In the genomic region with DNA sequence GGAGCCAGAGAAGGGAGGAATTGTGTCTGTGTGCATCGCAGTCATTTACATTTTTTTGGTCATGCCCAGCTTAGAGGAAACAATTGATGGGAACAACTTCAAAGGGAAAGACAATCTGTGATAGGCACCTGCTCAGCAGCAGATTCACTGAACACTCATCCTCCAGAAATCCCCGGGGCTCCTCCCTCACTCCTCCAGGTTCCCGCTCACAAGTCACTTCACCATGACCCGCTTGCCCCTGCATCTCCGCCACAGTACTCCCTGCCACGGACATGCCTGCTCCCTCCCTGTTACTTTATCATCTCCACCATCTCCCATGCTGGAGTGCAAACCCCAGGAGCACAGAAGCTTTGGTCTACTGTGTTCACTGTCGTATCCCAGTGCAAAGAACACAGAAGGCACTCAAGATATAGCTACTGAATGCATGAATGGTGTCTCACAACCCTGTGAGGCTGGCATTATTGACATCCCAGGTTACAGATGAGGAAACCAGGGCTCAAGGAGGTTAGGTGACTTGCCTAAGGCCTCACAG, we compare ENCODE assay signal across 19 cellular contexts. TPM values are rescaled to one million over a fixed set of nuclear protein-coding genes. Genes with fewer than 3 reads are reported as not detected.
DNase-seq lines count a peak whose midpoint lies in the region; ATAC-seq and TF ChIP-seq lines count a peak whose summit lies in the region.
"Had no signal": no experiment of that assay in that cellular context is flagged by ENCODE, and none has a peak within 500 bp of the region (broad histone marks: within the 10 kb centered on the region; RNA-seq: fewer than 3 reads in every experiment).

No MANE protein-coding gene starts in this region.

- H3K4me1 ChIP-seq in BE2C, result peaks cover 3% of the 10 kb centered on the region
- H3K4me1 ChIP-seq: parathyroid adenoma had no signal

- no peak for ATAC-seq in activated naive CD8-positive, alpha-beta T cell treated with anti-CD3 and anti-CD28 coated beads, Interleukin-2, amount 50 U/mL, for 24 hours
- ATAC-seq in T-helper 17 cell, result no peak
- ATAC-seq in HG02759 (IDR thresholded peaks at IDR 0.05; ENCODE audit: unreplicated experiment), result no peak
- ATAC-seq: left lobe of liver, mucosa of descending colon had no signal

- H3K36me3 Mint-ChIP-seq in activated naive CD8-positive, alpha-beta T cell, result peaks cover 2% of the 10 kb centered on the region
- no peaks in the 10 kb centered on the region for H3K36me3 Mint-ChIP-seq in activated naive CD8-positive, alpha-beta T cell treated with anti-CD3 and anti-CD28 coated beads, Interleukin-2, amount 50 U/mL, for 24 hours (ENCODE audit: low read depth)
- H3K36me3 Mint-ChIP-seq in T-helper 17 cell (ENCODE audit: low read depth), result peaks cover 8% of the 10 kb centered on the region
- H3K36me3 Mint-ChIP-seq in glutamatergic neuron (ENCODE audit: unreplicated experiment), result peaks cover 4% of the 10 kb centered on the region
- peaks cover 3% of the 10 kb centered on the region for H3K36me3 Mint-ChIP-seq in type B pancreatic cell

- H3K27ac Mint-ChIP-seq in activated naive CD8-positive, alpha-beta T cell, result no peak overlapping the region
- no peak overlapping the region for H3K27ac Mint-ChIP-seq in activated naive CD8-positive, alpha-beta T cell treated with anti-CD3 and anti-CD28 coated beads, Interleukin-2, amount 50 U/mL, for 24 hours
- H3K27ac Mint-ChIP-seq in T-helper 17 cell (no peak overlapping the region), glutamatergic neuron (ENCODE audit: unreplicated experiment) (no peak overlapping the region), type B pancreatic cell (no peak overlapping the region)

- peaks cover 10% of the 10 kb centered on the region for H3K4me1 Mint-ChIP-seq in activated naive CD8-positive, alpha-beta T cell (ENCODE audit: low read depth)
- peaks cover 8% of the 10 kb centered on the region for H3K4me1 Mint-ChIP-seq in activated naive CD8-positive, alpha-beta T cell treated with anti-CD3 and anti-CD28 coated beads, Interleukin-2, amount 50 U/mL, for 24 hours
- H3K4me1 Mint-ChIP-seq in T-helper 17 cell (peaks cover 14% of the 10 kb centered on the region), glutamatergic neuron (ENCODE audit: low read depth, unreplicated experiment) (no peaks in the 10 kb centered on the region), type B pancreatic cell (ENCODE audit: unreplicated experiment) (no peaks in the 10 kb centered on the region)

- DNase-seq in activated naive CD8-positive, alpha-beta T cell treated with anti-CD3 and anti-CD28 coated beads, Interleukin-2, amount 50 U/mL, for 24 hours, result no peak
- DNase-seq in T-helper 17 cell, result no peak
- no peak for DNase-seq in glutamatergic neuron
- DNase-seq in type B pancreatic cell (ENCODE audit: extremely low spot score, unreplicated experiment), result no peak
- DNase-seq in BE2C, result no peak
- DNase-seq in SW 1271 (lab: John Stamatoyannopoulos, UW), result no peak
- DNase-seq: activated CD8-positive, alpha-beta memory T cell treated with anti-CD3 and anti-CD28 coated beads for 24 hours; brain microvascular endothelial cell; mucosa of descending colon; NCI-H187 treated with DMSO at 0.1 percent for 48 hours; NCI-H526 treated with DMSO at 0.1 percent for 48 hours; stimulated activated CD4-positive, alpha-beta T cell treated with anti-CD3 and anti-CD28 coated beads, Interleukin-4, amount 100 ng/mL, for 1 hour had no signal

- H3K4me3 ChIP-seq in BE2C (ENCODE audit: low read depth, low read length), result no peak overlapping the region
- H3K4me3 ChIP-seq: mucosa of descending colon had no signal

- no peaks in the 10 kb centered on the region for H3K36me3 ChIP-seq in BE2C
- H3K36me3 ChIP-seq: brain microvascular endothelial cell had no signal

- TF ChIP-seq CTCF in glutamatergic neuron (IDR thresholded peaks at IDR 0.05; ENCODE audit: partially characterized antibody, unreplicated experiment), result no peak
- TF ChIP-seq CTCF in type B pancreatic cell (conservative IDR thresholded peaks at IDR 0.05), result no peak
- no peak for TF ChIP-seq CTCF in BE2C (IDR thresholded peaks at IDR 0.05; ENCODE audit: low read depth, low read length)

- H3K9me3 Mint-ChIP-seq in activated naive CD8-positive, alpha-beta T cell (ENCODE audit: low read depth), result no peaks in the 10 kb centered on the region
- no peaks in the 10 kb centered on the region for H3K9me3 Mint-ChIP-seq in activated naive CD8-positive, alpha-beta T cell treated with anti-CD3 and anti-CD28 coated beads, Interleukin-2, amount 50 U/mL, for 24 hours
- peaks cover 5% of the 10 kb centered on the region for H3K9me3 Mint-ChIP-seq in glutamatergic neuron (ENCODE audit: unreplicated experiment)
- H3K9me3 Mint-ChIP-seq in type B pancreatic cell, result no peaks in the 10 kb centered on the region

- peak overlapping the region; percentile 62 for H3K4me3 Mint-ChIP-seq in activated naive CD8-positive, alpha-beta T cell
- H3K4me3 Mint-ChIP-seq in activated naive CD8-positive, alpha-beta T cell treated with anti-CD3 and anti-CD28 coated beads, Interleukin-2, amount 50 U/mL, for 24 hours, result no peak overlapping the region
- peak overlapping the region; percentile 81 for H3K4me3 Mint-ChIP-seq in T-helper 17 cell
- peak overlapping the region; percentile 43 for H3K4me3 Mint-ChIP-seq in glutamatergic neuron (ENCODE audit: unreplicated experiment)
- peak overlapping the region; percentile 70 for H3K4me3 Mint-ChIP-seq in type B pancreatic cell

- peaks cover 50% of the 10 kb centered on the region for H3K27me3 Mint-ChIP-seq in activated naive CD8-positive, alpha-beta T cell
- peaks cover 57% of the 10 kb centered on the region for H3K27me3 Mint-ChIP-seq in activated naive CD8-positive, alpha-beta T cell treated with anti-CD3 and anti-CD28 coated beads, Interleukin-2, amount 50 U/mL, for 24 hours
- H3K27me3 Mint-ChIP-seq in T-helper 17 cell, result peaks cover 83% of the 10 kb centered on the region
- peaks cover 16% of the 10 kb centered on the region for H3K27me3 Mint-ChIP-seq in glutamatergic neuron (ENCODE audit: unreplicated experiment)
- H3K27me3 Mint-ChIP-seq in type B pancreatic cell, result peaks cover 83% of the 10 kb centered on the region

- peaks cover 71% of the 10 kb centered on the region for H3K27me3 ChIP-seq in BE2C

- H3K9me3 ChIP-seq in T-helper 17 cell (ENCODE audit: control insufficient read depth, low read length, poor library complexity, severe bottlenecking) (no peaks in the 10 kb centered on the region), BE2C (peaks cover 6% of the 10 kb centered on the region)
- H3K9me3 ChIP-seq: mucosa of descending colon had no signal

RNA-seq across cellular contexts. Expression of a gene that starts 16.2 kb away (rescaled TPM):
- not detected for total RNA-seq in T-helper 17 cell
- 2.8 TPM for total RNA-seq in glutamatergic neuron (ENCODE audit: unreplicated experiment)
- total RNA-seq in type B pancreatic cell (ENCODE audit: low replicate concordance), result 0.48 and 10.0 TPM in 2 replicates
- 0.17 TPM for polyA plus RNA-seq in BE2C (2012; ENCODE audit: insufficient read depth, insufficient read length, low read depth)
- total RNA-seq: OCI-LY7 had no signal

RNA-seq across cellular contexts. Expression of a gene that starts 52.1 kb away (rescaled TPM):
- total RNA-seq in T-helper 17 cell (10 to 100 TPM; 19.1 to 25.9 TPM), glutamatergic neuron (ENCODE audit: unreplicated experiment) (27.3 TPM), type B pancreatic cell (ENCODE audit: low replicate concordance) (23.3 and 24.2 TPM in 2 replicates)
- 57.4 TPM for polyA plus RNA-seq in BE2C (2012; ENCODE audit: insufficient read depth, insufficient read length, low read depth)

RNA-seq across cellular contexts. Expression of a gene that starts 52.1 kb away (rescaled TPM):
- total RNA-seq in T-helper 17 cell (10 to 100 TPM; 24.8 to 25.4 TPM), glutamatergic neuron (ENCODE audit: unreplicated experiment) (16.9 TPM), type B pancreatic cell (ENCODE audit: low replicate concordance) (41.2 and 51.4 TPM in 2 replicates)
- 41.2 TPM for polyA plus RNA-seq in BE2C (2012; ENCODE audit: insufficient read depth, insufficient read length, low read depth)

RNA-seq across cellular contexts. Expression of a gene that starts 52.8 kb away (rescaled TPM):
- not detected for total RNA-seq in T-helper 17 cell
- total RNA-seq in glutamatergic neuron (ENCODE audit: unreplicated experiment), result not detected
- 0.88 and 2.1 TPM in 2 replicates for total RNA-seq in type B pancreatic cell (ENCODE audit: low replicate concordance)
- polyA plus RNA-seq in BE2C (2012; ENCODE audit: insufficient read depth, insufficient read length, low read depth), result not detected
- total RNA-seq: epithelial cell of proximal tubule, left lobe of liver, OCI-LY7, skeletal muscle tissue had no signal

RNA-seq across cellular contexts. Expression of a gene that starts 53.0 kb away (rescaled TPM):
- total RNA-seq in T-helper 17 cell, result 10 to 100 TPM in 1 of 2 donors, 1 to 10 TPM in 1; 9.2 to 13.0 TPM
- total RNA-seq in glutamatergic neuron (ENCODE audit: unreplicated experiment), result 46.1 TPM
- 65.4 and 68.7 TPM in 2 replicates for total RNA-seq in type B pancreatic cell (ENCODE audit: low replicate concordance)
- 171 TPM for polyA plus RNA-seq in BE2C (2012; ENCODE audit: insufficient read depth, insufficient read length, low read depth)
